ENCODE assay signal across 1 cellular context in genomic region chr5:14144586-14145355, GRCh38.
TF ChIP-seq lines count a peak whose summit lies in the region.

No MANE protein-coding gene starts in this region.

TF ChIP-seq in GM12878, 131 proteins besides CTCF, POLR2A, EP300 and RAD21 (continued from another document):
- TF ChIP-seq ZNF592 (IDR thresholded peaks at IDR 0.05), result 0 out of 2 replicates have a peak, but pooled peaks have one; percentile 21
- TF ChIP-seq STAT3 (IDR thresholded peaks at IDR 0.05; ENCODE audit: low read depth, low read length), result no peak
- TF ChIP-seq SREBF1 (IDR thresholded peaks at IDR 0.05; ENCODE audit: low read length), result no peak
- peak; percentile 69; the same call in 1 of the 2 replicates for TF ChIP-seq RB1 (IDR thresholded peaks at IDR 0.05; ENCODE audit: borderline replicate concordance)
- TF ChIP-seq MTA2 (IDR thresholded peaks at IDR 0.05; ENCODE audit: low read depth), result no peak
- TF ChIP-seq CHD4 (IDR thresholded peaks at IDR 0.05), result no peak
- TF ChIP-seq ATF7 (IDR thresholded peaks at IDR 0.05; ENCODE audit: low read depth), result peak; percentile 29; the same call in 1 of the 2 replicates
